ENCODE assay signal across 1 cellular context in genomic region chr12:53972722-53973092, GRCh38.
A peak's percentile ranks its signal among the peaks of the same experiment; 100 is the strongest.
TF ChIP-seq lines count a peak whose summit lies in the region.

No MANE protein-coding gene starts in this region.

TF ChIP-seq in H1, 55 proteins besides CTCF, POLR2A, EP300 and RAD21:
- TF ChIP-seq CBX8 (IDR thresholded peaks at IDR 0.05; ENCODE audit: borderline replicate concordance, low read depth, low read length): 0 out of 2 replicates have a peak, but pooled peaks have one; percentile 35
- no peak for TF ChIP-seq TEAD4 (IDR thresholded peaks at IDR 0.05; ENCODE audit: low read depth, low read length)
